ENCODE assay signal across 1 cellular context in genomic region chr11:449889-450808, GRCh38.
TF ChIP-seq lines count a peak whose summit lies in the region.

Gene PTDSS2 (plus strand): TSS chr11:450279. CDS start chr11:450456, 177 bp downstream.

TF ChIP-seq in K562, 482 proteins besides CTCF, POLR2A, EP300 and RAD21 (continued from another document and continues in another):
- TF ChIP-seq ZNF609 (CRISPR knock-in tag; IDR thresholded peaks at IDR 0.05; ENCODE audit: borderline replicate concordance), result peak; percentile 67; the same call in 1 of the 2 replicates
- TF ChIP-seq ATF1 (CRISPR knock-in tag; IDR thresholded peaks at IDR 0.05), result peak; percentile 43; the same call in 1 of the 2 replicates
- peak; percentile 92 for TF ChIP-seq ATF1 (tag; IDR thresholded peaks at IDR 0.05)
- peak; percentile 62; the same call in 1 of the 2 replicates for TF ChIP-seq JUN (IDR thresholded peaks at IDR 0.05; ENCODE audit: borderline replicate concordance, low read depth, low read length)
- no peak for TF ChIP-seq JUN (CRISPR knock-in tag; IDR thresholded peaks at IDR 0.05; ENCODE audit: borderline replicate concordance)
- TF ChIP-seq MEIS2 (IDR thresholded peaks at IDR 0.05; ENCODE audit: partially characterized antibody), result peak; percentile 7
- TF ChIP-seq AFF1 (IDR thresholded peaks at IDR 0.05; ENCODE audit: low read depth in 1 of 2, partially characterized antibody in 2 of 2), result peak in 1 of 2 experiments; percentile 97
- TF ChIP-seq ZNF444 (CRISPR knock-in tag; IDR thresholded peaks at IDR 0.05), result no peak
- peak; percentile 57 for TF ChIP-seq PCBP1 (IDR thresholded peaks at IDR 0.05; ENCODE audit: low read depth, low read length, poor library complexity, severe bottlenecking)
- TF ChIP-seq GTF3C2 (IDR thresholded peaks at IDR 0.05; ENCODE audit: borderline replicate concordance, extremely low read depth, insufficient read length), result no peak
- TF ChIP-seq ELK1 (CRISPR knock-in tag; IDR thresholded peaks at IDR 0.05), result no peak; the same call in 1 of the 2 replicates
- TF ChIP-seq ZBTB12 (CRISPR knock-in tag; IDR thresholded peaks at IDR 0.05), result 0 out of 2 replicates have a peak, but pooled peaks have one; percentile 56
- TF ChIP-seq BRCA1 (IDR thresholded peaks at IDR 0.05), result no peak
- 0 out of 2 replicates have a peak, but pooled peaks have one; percentile 55 for TF ChIP-seq BRCA1 (CRISPR knock-in tag; IDR thresholded peaks at IDR 0.05)
- peak; percentile 78; the same call in 1 of the 2 replicates for TF ChIP-seq ESRRA (IDR thresholded peaks at IDR 0.05; ENCODE audit: borderline replicate concordance, low read depth)
- peak; percentile 88 for TF ChIP-seq CREB1 (IDR thresholded peaks at IDR 0.05)
- TF ChIP-seq CREB1 (CRISPR knock-in tag; IDR thresholded peaks at IDR 0.05), result peak; percentile 90
- peak; percentile 45; the same call in 1 of the 2 replicates for TF ChIP-seq EP400 (IDR thresholded peaks at IDR 0.05)
- TF ChIP-seq ARID4B (CRISPR knock-in tag; IDR thresholded peaks at IDR 0.05), result peak; percentile 84
- TF ChIP-seq HNRNPL (IDR thresholded peaks at IDR 0.05; ENCODE audit: low read depth, low read length), result peak; percentile 47; the same call in 1 of the 2 replicates
- TF ChIP-seq GTF2A2 (tag; IDR thresholded peaks at IDR 0.05), result no peak
- TF ChIP-seq ZNF76 (CRISPR knock-in tag; IDR thresholded peaks at IDR 0.05; ENCODE audit: borderline replicate concordance), result peak; percentile 97
- TF ChIP-seq U2AF1 (optimal IDR thresholded peaks at IDR 0.05; ENCODE audit: low read depth, low read length), result peak; percentile 42
- peak; percentile 47 for TF ChIP-seq CHD1 (IDR thresholded peaks at IDR 0.05; ENCODE audit: low read length)
- TF ChIP-seq REST (CRISPR knock-in tag; IDR thresholded peaks at IDR 0.05; ENCODE audit: low read depth), result peak; percentile 68; the same call in 1 of the 2 replicates
- no peak for TF ChIP-seq CCAR2 (IDR thresholded peaks at IDR 0.05; ENCODE audit: low read depth, low read length)
- peak; percentile 90 for TF ChIP-seq RFX1 (IDR thresholded peaks at IDR 0.05)
- peak; percentile 20; the same call in 1 of the 2 replicates for TF ChIP-seq HMGXB4 (CRISPR knock-in tag; IDR thresholded peaks at IDR 0.05)
- 0 out of 2 replicates have a peak, but pooled peaks have one; percentile 35 for TF ChIP-seq TAF7 (tag; IDR thresholded peaks at IDR 0.05)
- TF ChIP-seq RB1 (IDR thresholded peaks at IDR 0.05; ENCODE audit: low read depth), result peak; percentile 62; the same call in 1 of the 2 replicates
